1 cellular context compared by ENCODE assay signal in genomic region chr22:35348703-35349102, GRCh38.
A peak's percentile ranks its signal among the peaks of the same experiment; 100 is the strongest.
TF ChIP-seq lines count a peak whose summit lies in the region.

No MANE protein-coding gene starts in this region.

TF ChIP-seq in HepG2, 621 proteins besides CTCF, POLR2A, EP300 and RAD21:
- TF ChIP-seq FOXO4 (CRISPR knock-in tag; conservative IDR thresholded peaks at IDR 0.05) (no peak), KMT2A (CRISPR knock-in tag; IDR thresholded peaks at IDR 0.05) (no peak), ZNF430 (CRISPR knock-in tag; IDR thresholded peaks at IDR 0.05) (no peak), ZNF564 (CRISPR knock-in tag; IDR thresholded peaks at IDR 0.05) (no peak), ZNF549 (CRISPR knock-in tag; IDR thresholded peaks at IDR 0.05) (no peak), ZGPAT (CRISPR knock-in tag; IDR thresholded peaks at IDR 0.05) (no peak), JDP2 (CRISPR knock-in tag; IDR thresholded peaks at IDR 0.05; ENCODE audit: borderline replicate concordance) (no peak), AGO2 (optimal IDR thresholded peaks at IDR 0.05; ENCODE audit: low read depth, low read length) (peak; percentile 68), ZNF333 (CRISPR knock-in tag; IDR thresholded peaks at IDR 0.05; ENCODE audit: borderline replicate concordance) (no peak), ZNF138 (CRISPR knock-in tag; IDR thresholded peaks at IDR 0.05; ENCODE audit: low read depth) (no peak), ZNF512B (CRISPR knock-in tag; IDR thresholded peaks at IDR 0.05; ENCODE audit: borderline replicate concordance) (no peak), TBX2 (CRISPR knock-in tag; IDR thresholded peaks at IDR 0.05; ENCODE audit: borderline replicate concordance) (no peak), ZSCAN21 (CRISPR knock-in tag; IDR thresholded peaks at IDR 0.05; ENCODE audit: borderline replicate concordance) (0 out of 2 replicates have a peak, but pooled peaks have one; percentile 43), KDM1A (CRISPR knock-in tag; IDR thresholded peaks at IDR 0.05) (no peak), ZNF652 (CRISPR knock-in tag; IDR thresholded peaks at IDR 0.05; ENCODE audit: borderline replicate concordance, low read depth) (no peak)
TF ChIP-seq in HepG2: peak in this region for 2.
